In the genomic region with DNA sequence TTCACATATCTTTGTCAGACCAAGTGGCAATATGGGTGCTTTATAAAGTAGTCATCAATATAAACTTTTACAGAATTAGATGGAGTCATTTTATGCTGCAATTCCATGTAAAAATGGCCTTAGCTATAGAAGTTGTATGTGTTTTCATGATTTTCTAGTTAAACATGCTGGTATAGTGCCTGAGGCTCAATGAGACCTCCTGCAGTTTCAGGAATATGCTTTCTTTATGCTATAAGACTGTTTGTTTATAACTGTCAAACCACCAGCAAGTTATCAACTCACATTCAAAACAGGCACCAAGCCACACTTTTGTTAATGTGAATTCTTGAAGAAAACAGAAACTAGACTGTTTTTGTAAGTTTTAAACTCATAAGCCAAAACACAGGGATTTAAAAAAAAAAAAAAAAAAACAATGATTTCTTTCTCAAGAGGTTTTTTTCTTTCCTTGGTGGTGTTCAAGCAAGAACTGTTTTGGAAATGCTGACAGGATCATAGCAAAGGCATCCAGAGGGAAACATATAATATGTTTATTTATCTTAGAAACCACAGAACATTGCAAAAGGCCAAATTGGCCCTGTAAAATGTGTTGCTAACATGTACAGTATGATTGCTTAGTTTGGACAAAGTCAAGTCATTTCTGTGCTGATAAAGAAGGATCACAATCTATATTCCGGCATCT, we compare ENCODE assay signal across 15 cellular contexts. TPM values are rescaled to one million over a fixed set of nuclear protein-coding genes. Genes with fewer than 3 reads are reported as not detected.
A peak's percentile ranks its signal among the peaks of the same experiment; 100 is the strongest.
DNase-seq lines count a peak whose midpoint lies in the region; ATAC-seq, FAIRE-seq and TF ChIP-seq lines count a peak whose summit lies in the region.
"Had no signal": no experiment of that assay in that cellular context is flagged by ENCODE, and none has a peak within 500 bp of the region (broad histone marks: within the 10 kb centered on the region; RNA-seq: fewer than 3 reads in every experiment).

No MANE protein-coding gene starts in this region.

- CTCF ChIA-PET in RWPE1 (lab: Yijun Ruan, JAX) = interaction anchor here (0.8 kb wide), 1 partner anchor 156 kb away, joined by 3 read pairs; no protein-coding TSS in a partner anchor

- no peaks in the 10 kb centered on the region for H3K27me3 ChIP-seq in rectal smooth muscle tissue (ENCODE audit: control insufficient read depth, insufficient read depth, low read length)
- H3K27me3 ChIP-seq: Peyer's patch had no signal

- H3K9me3 Mint-ChIP-seq in stimulated activated naive B cell treated with anti-CD40 and anti-IgM and Interleukin-4, amounts not matched to agents 10 μg/mL and 1 μg/mL and 100 μg/mL, for 72 hours = peaks cover 0 to 3% of the 10 kb centered on the region in 2 donors
- H3K9me3 Mint-ChIP-seq: dendritic cell treated with granulocyte-macrophage colony-stimulating factor and Interleukin-4, amounts not matched to agents 40 ng/mL and 50 ng/mL, for 4 days had no signal

- FAIRE-seq in TTC549 (lab: Jason Lieb, UNC) = peak; percentile 100
- FAIRE-seq: HTR-8/SVneo, urothelium cell line had no signal

- H3K4me3 ChIP-seq in foreskin fibroblast (ENCODE audit: low read depth in 1 of 2, low read length in 2 of 2) = no peak overlapping the region
- no peak overlapping the region for H3K4me3 ChIP-seq in rectal smooth muscle tissue (ENCODE audit: low read length)
- H3K4me3 ChIP-seq: Peyer's patch had no signal

- no peak overlapping the region for H3K9ac ChIP-seq in rectal smooth muscle tissue (ENCODE audit: low read length)

- peak; percentile 37 for DNase-seq in Daoy (ENCODE audit: low read depth)
- DNase-seq in foreskin fibroblast = peak; percentile 85 to 91
- DNase-seq in NCI-H1694 (lab: John Stamatoyannopoulos, UW) = no peak
- DNase-seq in RWPE1 (ENCODE audit: low spot score) = no peak
- DNase-seq in stimulated activated naive B cell treated with anti-CD40 and anti-IgM and Interleukin-4, amounts not matched to agents 10 μg/mL and 1 μg/mL and 100 μg/mL, for 72 hours = no peak
- DNase-seq: activated CD4-positive, CD25-positive, alpha-beta regulatory T cell treated with anti-CD3 and anti-CD28 coated beads, Interleukin-2, amount 50 U/mL, for 72 hours; NCI-H2107; Peyer's patch; posterior cingulate gyrus had no signal

- H3K27ac ChIP-seq in rectal smooth muscle tissue (ENCODE audit: low read depth, low read length) (peak overlapping the region; percentile 64), RWPE1 (no peak overlapping the region)

- POLR2A ChIA-PET in RWPE1 (lab: Yijun Ruan, JAX; ENCODE audit: low non-redundant PET) = no interaction called here

- H3K4me3 Mint-ChIP-seq in stimulated activated naive B cell treated with anti-CD40 and anti-IgM and Interleukin-4, amounts not matched to agents 10 μg/mL and 1 μg/mL and 100 μg/mL, for 72 hours = no peak overlapping the region
- H3K4me3 Mint-ChIP-seq: dendritic cell treated with granulocyte-macrophage colony-stimulating factor and Interleukin-4, amounts not matched to agents 40 ng/mL and 50 ng/mL, for 4 days had no signal

- H3K4me1 ChIP-seq in rectal smooth muscle tissue (ENCODE audit: control insufficient read depth, insufficient read depth, low read length) = peaks cover 32% of the 10 kb centered on the region

- H3K4me1 Mint-ChIP-seq in stimulated activated naive B cell treated with anti-CD40 and anti-IgM and Interleukin-4, amounts not matched to agents 10 μg/mL and 1 μg/mL and 100 μg/mL, for 72 hours = no peaks in the 10 kb centered on the region

- H3K27me3 Mint-ChIP-seq in stimulated activated naive B cell treated with anti-CD40 and anti-IgM and Interleukin-4, amounts not matched to agents 10 μg/mL and 1 μg/mL and 100 μg/mL, for 72 hours = no peaks in the 10 kb centered on the region
- H3K27me3 Mint-ChIP-seq: dendritic cell treated with granulocyte-macrophage colony-stimulating factor and Interleukin-4, amounts not matched to agents 40 ng/mL and 50 ng/mL, for 4 days had no signal

- no peak for ATAC-seq in HG03039 (IDR thresholded peaks at IDR 0.05; ENCODE audit: unreplicated experiment)
- no peak for ATAC-seq in stimulated activated naive B cell treated with anti-CD40 and anti-IgM and Interleukin-4, amounts not matched to agents 10 μg/mL and 1 μg/mL and 100 μg/mL, for 72 hours (replicated peaks)

- TF ChIP-seq CTCF in foreskin fibroblast (IDR thresholded peaks at IDR 0.05; ENCODE audit: low read depth, low read length) (no peak), RWPE1 (conservative IDR thresholded peaks at IDR 0.05; ENCODE audit: low read depth) (no peak)

- H3K36me3 ChIP-seq in rectal smooth muscle tissue (ENCODE audit: control insufficient read depth, insufficient read depth, low read length) = no peaks in the 10 kb centered on the region
- H3K36me3 ChIP-seq: Peyer's patch had no signal

- H3K36me3 Mint-ChIP-seq in stimulated activated naive B cell treated with anti-CD40 and anti-IgM and Interleukin-4, amounts not matched to agents 10 μg/mL and 1 μg/mL and 100 μg/mL, for 72 hours = no peaks in the 10 kb centered on the region

- H3K27ac Mint-ChIP-seq in stimulated activated naive B cell treated with anti-CD40 and anti-IgM and Interleukin-4, amounts not matched to agents 10 μg/mL and 1 μg/mL and 100 μg/mL, for 72 hours = no peak overlapping the region
- H3K27ac Mint-ChIP-seq: dendritic cell treated with granulocyte-macrophage colony-stimulating factor and Interleukin-4, amounts not matched to agents 40 ng/mL and 50 ng/mL, for 4 days had no signal

RNA-seq across cellular contexts. Expression of a gene that starts 28.8 kb away (rescaled TPM):
- 1.0 and 2.6 TPM in 2 replicates for total RNA-seq in Daoy (2014; rRNA removed; shearing (Covaris generic))

RNA-seq across cellular contexts. Expression of a gene that starts 42.5 kb away (rescaled TPM):
- 0.06 TPM in 1 of 2 replicates, not detected in the other for total RNA-seq in Daoy (2014; rRNA removed; shearing (Covaris generic))

Comparison
In these comparisons a context has a peak if more than half of its experiments do, and no peak if none do; other contexts are left out.
1. DNase-seq: peak in Daoy (single experiment) and foreskin fibroblast (2 of 2); none in NCI-H1694 (single experiment), RWPE1 (single experiment) and stimulated activated naive B cell treated with anti-CD40 and anti-IgM and Interleukin-4, amounts not matched to agents 10 μg/mL and 1 μg/mL and 100 μg/mL, for 72 hours (single experiment).